Comparison of ENCODE assay signal across 25 cellular contexts in genomic region chr6:20532881-20533280, GRCh38.
"Had no signal": no experiment of that assay in that cellular context is flagged by ENCODE, and none has a peak within 500 bp of the region (broad histone marks: within the 10 kb centered on the region; RNA-seq: fewer than 3 reads in every experiment).

No MANE protein-coding gene starts in this region.

- H3K27me3 ChIP-seq: brain microvascular endothelial cell, esophagus muscularis mucosa, gastroesophageal sphincter, tibial artery had no signal

- H3K4me3 ChIP-seq: gastroesophageal sphincter, left ventricle myocardium inferior, skin epidermis, tibial artery had no signal

- H3K9me3 ChIP-seq: esophagus muscularis mucosa, gastroesophageal sphincter, left ventricle myocardium inferior, tibial artery had no signal

- H3K27ac Mint-ChIP-seq: activated naive CD4-positive, alpha-beta T cell treated with anti-CD3 and anti-CD28 coated beads, Interleukin-2, amount 10 ng/mL, durations not matched to agents 7 days and 5 days; effector memory CD8-positive, alpha-beta T cell; mesothelial cell of epicardium had no signal

- H3K9ac ChIP-seq: parathyroid adenoma had no signal

- H3K27ac ChIP-seq: brain microvascular endothelial cell, dorsolateral prefrontal cortex, esophagus muscularis mucosa, gastroesophageal sphincter, left ventricle myocardium inferior, parathyroid adenoma, skin epidermis, tibial artery had no signal

- FAIRE-seq: colon had no signal

- ATAC-seq: activated T-cell treated with anti-CD3 and anti-CD28 coated beads, Interleukin-2, amount 50 U/mL, for 4 hours; effector memory CD8-positive, alpha-beta T cell; gastroesophageal sphincter; naive thymus-derived CD8-positive, alpha-beta T cell; stimulated activated naive CD8-positive, alpha-beta T cell treated with anti-CD3 and anti-CD28 coated beads, Interleukin-15, amount 100 ng/mL, for 72 hours had no signal

- H3K27me3 Mint-ChIP-seq: activated naive CD4-positive, alpha-beta T cell treated with anti-CD3 and anti-CD28 coated beads, Interleukin-2, amount 10 ng/mL, durations not matched to agents 7 days and 5 days; effector memory CD8-positive, alpha-beta T cell had no signal

- H3K9me3 Mint-ChIP-seq: activated naive CD4-positive, alpha-beta T cell treated with anti-CD3 and anti-CD28 coated beads, Interleukin-2, amount 10 ng/mL, durations not matched to agents 7 days and 5 days; activated T-cell treated with anti-CD3 and anti-CD28 coated beads, Interleukin-2, amount 50 U/mL, for 4 hours; effector memory CD8-positive, alpha-beta T cell; mesothelial cell of epicardium; naive thymus-derived CD8-positive, alpha-beta T cell; stimulated activated naive CD8-positive, alpha-beta T cell treated with anti-CD3 and anti-CD28 coated beads, Interleukin-15, amount 100 ng/mL, for 72 hours had no signal

- DNase-seq: activated CD4-positive, alpha-beta T cell treated with anti-CD3 and anti-CD28 coated beads for 48 hours; activated CD8-positive, alpha-beta memory T cell treated with anti-CD3 and anti-CD28 coated beads, Interleukin-2, amount 50 U/mL, for 48 hours; activated effector memory CD4-positive, alpha-beta T cell treated with anti-CD3 and anti-CD28 coated beads, Interleukin-2, amount 50 U/mL, for 16 hours; activated naive CD4-positive, alpha-beta T cell treated with anti-CD3 and anti-CD28 coated beads, Interleukin-2, amount 10 ng/mL, durations not matched to agents 7 days and 5 days; activated T-cell treated with anti-CD3 and anti-CD28 coated beads, Interleukin-2, amount 50 U/mL, for 4 hours; anterior cingulate cortex; brain microvascular endothelial cell; central memory CD4-positive, alpha-beta T cell; dorsolateral prefrontal cortex; effector memory CD8-positive, alpha-beta T cell; head of caudate nucleus; hypothalamus; left ventricle myocardium inferior; naive thymus-derived CD8-positive, alpha-beta T cell; nucleus accumbens; stimulated activated CD4-positive, alpha-beta T cell treated with anti-CD3 and anti-CD28 coated beads, Interleukin-1b, Interleukin-23, amount 100 ng/mL, for 48 hours; stimulated activated naive CD8-positive, alpha-beta T cell treated with anti-CD3 and anti-CD28 coated beads, Interleukin-15, amount 100 ng/mL, for 72 hours; SW 1271; tibial artery had no signal

- H3K4me3 Mint-ChIP-seq: effector memory CD8-positive, alpha-beta T cell; mesothelial cell of epicardium had no signal

- H3K36me3 ChIP-seq: brain microvascular endothelial cell, esophagus muscularis mucosa, left ventricle myocardium inferior, tibial artery had no signal
